ENCODE assay signal across 8 cellular contexts in the genomic region with DNA sequence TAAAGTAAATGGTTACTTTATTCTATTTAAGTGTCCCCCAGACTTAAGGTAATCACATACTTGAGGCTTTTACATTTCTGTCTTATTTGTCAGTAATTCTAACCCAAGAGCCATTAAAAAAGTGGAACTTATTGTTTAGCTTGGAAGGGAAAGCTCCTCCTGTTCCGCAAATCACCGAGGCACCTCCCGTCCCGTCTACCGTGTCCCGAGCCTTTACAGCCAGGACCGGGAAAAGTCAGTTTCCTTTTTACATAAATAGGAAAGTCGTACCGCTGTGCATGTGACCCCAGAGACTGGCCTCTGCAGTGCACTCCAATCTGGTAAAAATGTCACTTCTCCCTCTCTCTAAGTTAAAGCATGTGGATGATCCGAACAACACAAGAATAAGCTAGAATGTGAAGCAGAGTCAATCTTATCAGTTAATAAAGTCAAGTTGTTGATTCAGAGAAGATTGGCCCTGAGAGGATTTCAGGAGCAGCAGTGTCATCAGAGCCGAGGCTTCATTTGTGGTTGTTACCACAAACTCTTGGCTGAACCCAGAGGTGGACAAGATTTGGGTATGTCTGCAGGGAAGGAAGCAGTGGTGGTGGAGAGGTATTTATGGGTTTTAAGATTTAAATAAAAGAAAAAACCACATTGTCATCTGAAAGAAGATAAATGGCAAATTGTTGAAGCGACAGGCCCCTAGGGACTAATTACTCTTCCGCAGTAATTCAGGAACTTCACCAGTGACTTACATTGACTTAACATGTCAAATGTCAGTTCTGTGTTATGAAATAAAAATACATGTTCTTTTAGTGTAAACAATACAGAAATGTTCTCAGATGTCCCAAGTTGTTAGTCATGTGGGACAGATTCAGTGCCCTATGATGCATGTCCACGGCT.
DNase-seq lines count a peak whose midpoint lies in the region; ATAC-seq and TF ChIP-seq lines count a peak whose summit lies in the region.

No MANE protein-coding gene starts in this region.

- POLR2A ChIA-PET in naive thymus-derived CD8-positive, alpha-beta T cell (lab: Charles Lee) = no interaction called here
- POLR2A ChIA-PET in WTC11 (lab: Charles Lee) = interaction anchor here (1.7 kb wide), 1 partner anchor 55 kb away, joined by 4 read pairs; no protein-coding TSS in a partner anchor

- H3K4me3 Mint-ChIP-seq in naive thymus-derived CD8-positive, alpha-beta T cell = no peak overlapping the region
- no peak overlapping the region for H3K4me3 Mint-ChIP-seq in WTC11

- DNase-seq in M059J (ENCODE audit: low read depth) = peak; percentile 97
- peak; percentile 28 for DNase-seq in germinal center (ENCODE audit: low spot score)
- DNase-seq in suprapubic skin (ENCODE audit: low spot score in 2 of 2) = no peak
- no peak for DNase-seq in amygdala (lab: John Stamatoyannopoulos, UW)
- no peak for DNase-seq in naive thymus-derived CD8-positive, alpha-beta T cell
- DNase-seq in WTC11 (ENCODE audit: low spot score) = no peak
- DNase-seq in NCI-H128 (lab: John Stamatoyannopoulos, UW; ENCODE audit: unreplicated experiment) = no peak

- H3K4me1 ChIP-seq in suprapubic skin = peaks cover 9% of the 10 kb centered on the region

- H3K36me3 ChIP-seq in suprapubic skin = no peaks in the 10 kb centered on the region

- peaks cover 3 to 29% (median 13%) of the 10 kb centered on the region in 5 donors for H3K27me3 Mint-ChIP-seq in naive thymus-derived CD8-positive, alpha-beta T cell
- H3K27me3 Mint-ChIP-seq in WTC11 (ENCODE audit: low read depth) = peaks cover 3% of the 10 kb centered on the region; the same call in 1 of the 2 replicates

- ATAC-seq in GM19035 (IDR thresholded peaks at IDR 0.05; ENCODE audit: unreplicated experiment) (peak; percentile 59), WTC11 (no peak)
- ATAC-seq in naive thymus-derived CD8-positive, alpha-beta T cell = no peak

- no peak overlapping the region for H3K4me3 ChIP-seq in suprapubic skin

- TF ChIP-seq CTCF in suprapubic skin (IDR thresholded peaks at IDR 0.05) (no peak), WTC11 (IDR thresholded peaks at IDR 0.05) (no peak)

- no peaks in the 10 kb centered on the region for H3K9me3 ChIP-seq in suprapubic skin

- CTCF ChIA-PET in WTC11 (lab: Charles Lee) = no interaction called here

- H3K9me3 Mint-ChIP-seq in naive thymus-derived CD8-positive, alpha-beta T cell = no peaks in the 10 kb centered on the region
- H3K9me3 Mint-ChIP-seq in WTC11 = no peaks in the 10 kb centered on the region

- H3K27ac ChIP-seq in suprapubic skin = peak overlapping the region; percentile 50

- TF ChIP-seq POLR2A in suprapubic skin (IDR thresholded peaks at IDR 0.05) = no peak

- no peak for TF ChIP-seq EP300 in suprapubic skin (IDR thresholded peaks at IDR 0.05)

- 51% methylated on average over 14 of the region's 14 CpGs for WGBS in suprapubic skin

- H3K27me3 ChIP-seq in suprapubic skin = no peaks in the 10 kb centered on the region

- H3K36me3 Mint-ChIP-seq in naive thymus-derived CD8-positive, alpha-beta T cell = no peaks in the 10 kb centered on the region
- no peaks in the 10 kb centered on the region for H3K36me3 Mint-ChIP-seq in WTC11

- H3K4me1 Mint-ChIP-seq in naive thymus-derived CD8-positive, alpha-beta T cell = peaks cover 5 to 15% (median 10%) of the 10 kb centered on the region in 4 donors
- H3K4me1 Mint-ChIP-seq in WTC11 = no peaks in the 10 kb centered on the region

- H3K27ac Mint-ChIP-seq in naive thymus-derived CD8-positive, alpha-beta T cell = no peak overlapping the region
- H3K27ac Mint-ChIP-seq in WTC11 = no peak overlapping the region

TF ChIP-seq in WTC11, 78 proteins besides CTCF, POLR2A, EP300 and RAD21 (continues in another document):
- no peak for TF ChIP-seq PRRX2 (CRISPR knock-in tag; IDR thresholded peaks at IDR 0.05)
- TF ChIP-seq FOXJ3 (CRISPR knock-in tag; IDR thresholded peaks at IDR 0.05; ENCODE audit: borderline replicate concordance) = no peak
- TF ChIP-seq ATF1 (CRISPR knock-in tag; IDR thresholded peaks at IDR 0.05) = no peak
- TF ChIP-seq E2F1 (CRISPR knock-in tag; IDR thresholded peaks at IDR 0.05) = no peak
- TF ChIP-seq, protein P1, sequence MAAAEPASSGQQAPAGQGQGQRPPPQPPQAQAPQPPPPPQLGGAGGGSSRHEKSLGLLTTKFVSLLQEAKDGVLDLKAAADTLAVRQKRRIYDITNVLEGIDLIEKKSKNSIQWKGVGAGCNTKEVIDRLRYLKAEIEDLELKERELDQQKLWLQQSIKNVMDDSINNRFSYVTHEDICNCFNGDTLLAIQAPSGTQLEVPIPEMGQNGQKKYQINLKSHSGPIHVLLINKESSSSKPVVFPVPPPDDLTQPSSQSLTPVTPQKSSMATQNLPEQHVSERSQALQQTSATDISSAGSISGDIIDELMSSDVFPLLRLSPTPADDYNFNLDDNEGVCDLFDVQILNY (CRISPR knock-in tag; IDR thresholded peaks at IDR 0.05) = no peak
- TF ChIP-seq, protein P2, sequence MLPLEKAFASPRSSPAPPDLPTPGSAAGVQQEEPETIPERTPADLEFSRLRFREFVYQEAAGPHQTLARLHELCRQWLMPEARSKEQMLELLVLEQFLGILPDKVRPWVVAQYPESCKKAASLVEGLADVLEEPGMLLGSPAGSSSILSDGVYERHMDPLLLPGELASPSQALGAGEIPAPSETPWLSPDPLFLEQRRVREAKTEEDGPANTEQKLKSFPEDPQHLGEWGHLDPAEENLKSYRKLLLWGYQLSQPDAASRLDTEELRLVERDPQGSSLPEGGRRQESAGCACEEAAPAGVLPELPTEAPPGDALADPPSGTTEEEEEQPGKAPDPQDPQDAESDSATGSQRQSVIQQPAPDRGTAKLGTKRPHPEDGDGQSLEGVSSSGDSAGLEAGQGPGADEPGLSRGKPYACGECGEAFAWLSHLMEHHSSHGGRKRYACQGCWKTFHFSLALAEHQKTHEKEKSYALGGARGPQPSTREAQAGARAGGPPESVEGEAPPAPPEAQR (CRISPR knock-in tag; IDR thresholded peaks at IDR 0.05) = no peak
- TF ChIP-seq TCF7 (CRISPR knock-in tag; IDR thresholded peaks at IDR 0.05; ENCODE audit: low read depth) = no peak
- TF ChIP-seq, protein P3, sequence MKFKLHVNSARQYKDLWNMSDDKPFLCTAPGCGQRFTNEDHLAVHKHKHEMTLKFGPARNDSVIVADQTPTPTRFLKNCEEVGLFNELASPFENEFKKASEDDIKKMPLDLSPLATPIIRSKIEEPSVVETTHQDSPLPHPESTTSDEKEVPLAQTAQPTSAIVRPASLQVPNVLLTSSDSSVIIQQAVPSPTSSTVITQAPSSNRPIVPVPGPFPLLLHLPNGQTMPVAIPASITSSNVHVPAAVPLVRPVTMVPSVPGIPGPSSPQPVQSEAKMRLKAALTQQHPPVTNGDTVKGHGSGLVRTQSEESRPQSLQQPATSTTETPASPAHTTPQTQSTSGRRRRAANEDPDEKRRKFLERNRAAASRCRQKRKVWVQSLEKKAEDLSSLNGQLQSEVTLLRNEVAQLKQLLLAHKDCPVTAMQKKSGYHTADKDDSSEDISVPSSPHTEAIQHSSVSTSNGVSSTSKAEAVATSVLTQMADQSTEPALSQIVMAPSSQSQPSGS (CRISPR knock-in tag; IDR thresholded peaks at IDR 0.05; ENCODE audit: borderline replicate concordance, low read depth) = no peak
- TF ChIP-seq AFF4 (CRISPR knock-in tag; IDR thresholded peaks at IDR 0.05; ENCODE audit: borderline replicate concordance) = no peak
- TF ChIP-seq, protein P4, sequence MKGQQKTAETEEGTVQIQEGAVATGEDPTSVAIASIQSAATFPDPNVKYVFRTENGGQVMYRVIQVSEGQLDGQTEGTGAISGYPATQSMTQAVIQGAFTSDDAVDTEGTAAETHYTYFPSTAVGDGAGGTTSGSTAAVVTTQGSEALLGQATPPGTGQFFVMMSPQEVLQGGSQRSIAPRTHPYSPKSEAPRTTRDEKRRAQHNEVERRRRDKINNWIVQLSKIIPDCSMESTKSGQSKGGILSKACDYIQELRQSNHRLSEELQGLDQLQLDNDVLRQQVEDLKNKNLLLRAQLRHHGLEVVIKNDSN (CRISPR knock-in tag; IDR thresholded peaks at IDR 0.05) = no peak
- TF ChIP-seq ESRRA (CRISPR knock-in tag; IDR thresholded peaks at IDR 0.05; ENCODE audit: borderline replicate concordance) = no peak

Comparison
In these comparisons a context has a peak if more than half of its experiments do, and no peak if none do; other contexts are left out.
1. DNase-seq: peak in M059J (single experiment) and germinal center (single experiment); none in suprapubic skin (0 of 2), amygdala (0 of 56), naive thymus-derived CD8-positive, alpha-beta T cell (0 of 10), WTC11 (single experiment) and NCI-H128 (single experiment).